1 cellular context compared by ENCODE assay signal in the genomic region with DNA sequence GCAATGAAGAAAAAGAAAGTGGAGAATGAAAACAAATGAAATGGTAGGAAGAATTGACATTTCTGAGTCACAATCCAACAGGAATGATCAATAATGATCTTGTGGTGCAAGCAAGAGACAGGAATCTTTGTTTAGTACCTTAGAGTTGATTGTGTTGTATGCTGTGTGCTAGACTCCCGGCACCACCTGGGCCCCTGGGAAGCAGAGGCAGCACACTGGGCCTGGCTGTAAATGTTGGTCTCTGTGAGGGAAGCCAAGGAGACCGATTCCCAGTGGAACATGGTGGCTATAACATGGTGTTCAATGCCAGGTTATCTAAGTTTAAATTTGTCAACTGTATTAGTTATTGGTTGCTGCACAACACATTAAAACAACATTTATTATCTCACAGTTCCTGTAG.
TF ChIP-seq lines count a peak whose summit lies in the region.

No MANE protein-coding gene starts in this region.

TF ChIP-seq in SK-N-SH, 30 proteins besides CTCF, POLR2A, EP300 and RAD21 (continued from another document):
- TF ChIP-seq ZBTB33 (IDR thresholded peaks at IDR 0.05; ENCODE audit: borderline replicate concordance, low read depth) (no peak), MXI1 (IDR thresholded peaks at IDR 0.05; ENCODE audit: low read depth, low read length) (no peak), MEF2A (IDR thresholded peaks at IDR 0.05; ENCODE audit: borderline replicate concordance, low read depth) (no peak)
- TF ChIP-seq, protein P1, sequence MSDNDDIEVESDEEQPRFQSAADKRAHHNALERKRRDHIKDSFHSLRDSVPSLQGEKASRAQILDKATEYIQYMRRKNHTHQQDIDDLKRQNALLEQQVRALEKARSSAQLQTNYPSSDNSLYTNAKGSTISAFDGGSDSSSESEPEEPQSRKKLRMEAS (IDR thresholded peaks at IDR 0.05; ENCODE audit: low read depth) = no peak
